In the genomic region with DNA sequence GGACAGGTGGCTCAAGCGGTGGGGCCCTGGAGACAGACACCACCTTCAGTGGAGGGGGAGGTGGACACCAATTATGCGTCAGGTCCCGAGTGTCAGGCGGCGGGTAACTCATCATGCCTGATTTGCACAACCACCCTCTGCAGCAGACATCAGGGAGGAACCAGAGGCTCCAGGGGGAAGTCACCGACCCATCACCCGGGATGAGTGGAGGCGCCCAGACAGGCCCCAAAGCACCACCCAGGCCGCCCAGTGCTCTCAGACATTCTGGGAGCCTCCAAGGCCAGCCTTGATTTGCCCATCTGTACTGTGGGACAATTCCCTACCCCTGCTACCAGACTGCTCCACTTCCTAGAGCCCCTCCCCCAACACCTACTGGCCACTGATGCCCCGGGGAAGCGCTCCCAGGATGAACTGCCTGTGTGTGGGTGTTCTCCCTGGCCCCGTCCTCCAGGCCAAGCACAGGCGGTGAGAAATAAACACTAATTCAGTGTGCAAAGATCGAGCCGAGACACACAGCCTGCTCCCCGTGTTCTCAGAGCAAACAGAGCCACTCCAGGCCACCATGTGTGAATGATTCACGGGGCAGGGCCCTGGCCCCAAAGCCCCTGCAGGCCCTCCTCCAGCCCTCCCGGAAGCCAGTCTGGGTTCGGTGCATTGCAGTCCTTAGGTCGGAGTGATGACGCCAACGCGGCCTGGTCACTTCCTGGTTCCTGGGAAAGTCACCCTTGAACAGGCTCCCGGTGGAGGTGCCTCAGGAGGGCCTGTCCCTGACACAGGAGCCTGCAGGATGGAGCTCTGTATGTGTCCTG, we compare ENCODE assay signal across 1 cellular context.
TF ChIP-seq lines count a peak whose summit lies in the region.

No MANE protein-coding gene starts in this region.

TF ChIP-seq in HepG2, 621 proteins besides CTCF, POLR2A, EP300 and RAD21 (continued from another document and continues in another):
- TF ChIP-seq, protein P1, sequence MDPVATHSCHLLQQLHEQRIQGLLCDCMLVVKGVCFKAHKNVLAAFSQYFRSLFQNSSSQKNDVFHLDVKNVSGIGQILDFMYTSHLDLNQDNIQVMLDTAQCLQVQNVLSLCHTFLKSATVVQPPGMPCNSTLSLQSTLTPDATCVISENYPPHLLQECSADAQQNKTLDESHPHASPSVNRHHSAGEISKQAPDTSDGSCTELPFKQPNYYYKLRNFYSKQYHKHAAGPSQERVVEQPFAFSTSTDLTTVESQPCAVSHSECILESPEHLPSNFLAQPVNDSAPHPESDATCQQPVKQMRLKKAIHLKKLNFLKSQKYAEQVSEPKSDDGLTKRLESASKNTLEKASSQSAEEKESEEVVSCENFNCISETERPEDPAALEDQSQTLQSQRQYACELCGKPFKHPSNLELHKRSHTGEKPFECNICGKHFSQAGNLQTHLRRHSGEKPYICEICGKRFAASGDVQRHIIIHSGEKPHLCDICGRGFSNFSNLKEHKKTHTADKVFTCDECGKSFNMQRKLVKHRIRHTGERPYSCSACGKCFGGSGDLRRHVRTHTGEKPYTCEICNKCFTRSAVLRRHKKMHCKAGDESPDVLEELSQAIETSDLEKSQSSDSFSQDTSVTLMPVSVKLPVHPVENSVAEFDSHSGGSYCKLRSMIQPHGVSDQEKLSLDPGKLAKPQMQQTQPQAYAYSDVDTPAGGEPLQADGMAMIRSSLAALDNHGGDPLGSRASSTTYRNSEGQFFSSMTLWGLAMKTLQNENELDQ (CRISPR knock-in tag; IDR thresholded peaks at IDR 0.05; ENCODE audit: borderline replicate concordance), result no peak
- TF ChIP-seq ZNF556 (CRISPR knock-in tag; IDR thresholded peaks at IDR 0.05; ENCODE audit: borderline replicate concordance) (peak; percentile 99; the same call in 1 of the 2 replicates), TCF7L2 (IDR thresholded peaks at IDR 0.05; ENCODE audit: low read depth, low read length) (no peak), ZNF773 (CRISPR knock-in tag; IDR thresholded peaks at IDR 0.05; ENCODE audit: borderline replicate concordance) (no peak), ZNF558 (CRISPR knock-in tag; IDR thresholded peaks at IDR 0.05; ENCODE audit: borderline replicate concordance) (no peak), ZNF10 (CRISPR knock-in tag; IDR thresholded peaks at IDR 0.05; ENCODE audit: borderline replicate concordance, low read depth) (no peak), BHLHE40 (IDR thresholded peaks at IDR 0.05; ENCODE audit: low read length) (no peak), RBAK (CRISPR knock-in tag; IDR thresholded peaks at IDR 0.05) (peak; percentile 63; the same call in 1 of the 2 replicates), RFX1 (IDR thresholded peaks at IDR 0.05) (no peak), TOPORS (CRISPR knock-in tag; IDR thresholded peaks at IDR 0.05) (no peak; the same call in 1 of the 2 replicates), ZNF577 (CRISPR knock-in tag; IDR thresholded peaks at IDR 0.05; ENCODE audit: borderline replicate concordance, low read depth) (no peak), ISL2 (CRISPR knock-in tag; IDR thresholded peaks at IDR 0.05) (peak; percentile 47; the same call in 1 of the 2 replicates), RXRA (CRISPR knock-in tag; IDR thresholded peaks at IDR 0.05) (peak; percentile 95), MTF1 (CRISPR knock-in tag; IDR thresholded peaks at IDR 0.05) (no peak), AFF4 (CRISPR knock-in tag; IDR thresholded peaks at IDR 0.05) (no peak), RELA (CRISPR knock-in tag; IDR thresholded peaks at IDR 0.05) (no peak), ZNF720 (CRISPR knock-in tag; IDR thresholded peaks at IDR 0.05) (0 out of 2 replicates have a peak, but pooled peaks have one; percentile 13), FOSL2 (CRISPR knock-in tag; IDR thresholded peaks at IDR 0.05) (peak; percentile 96), MED8 (CRISPR knock-in tag; IDR thresholded peaks at IDR 0.05; ENCODE audit: insufficient replicate concordance) (no peak), ZNF570 (CRISPR knock-in tag; IDR thresholded peaks at IDR 0.05; ENCODE audit: borderline replicate concordance) (no peak), ZSCAN29 (CRISPR knock-in tag; conservative IDR thresholded peaks at IDR 0.05) (peak; percentile 87; the same call in 1 of the 2 replicates), SRSF9 (IDR thresholded peaks at IDR 0.05; ENCODE audit: borderline replicate concordance, insufficient read depth, low read depth, low read length, poor library complexity, severe bottlenecking) (no peak), YY1 (IDR thresholded peaks at IDR 0.05; ENCODE audit: insufficient read depth, insufficient replicate concordance, low read depth, low read length) (peak; percentile 55), HOXA5 (CRISPR knock-in tag; IDR thresholded peaks at IDR 0.05) (no peak; the same call in 1 of the 2 replicates), ZC3H13 (CRISPR knock-in tag; IDR thresholded peaks at IDR 0.05) (no peak; the same call in 1 of the 2 replicates), ZNF747 (CRISPR knock-in tag; IDR thresholded peaks at IDR 0.05; ENCODE audit: borderline replicate concordance) (peak; percentile 97; the same call in 1 of the 2 replicates), ZNF678 (CRISPR knock-in tag; IDR thresholded peaks at IDR 0.05) (no peak; the same call in 1 of the 2 replicates), DNMT3B (CRISPR knock-in tag; conservative IDR thresholded peaks at IDR 0.05) (peak; percentile 58; the same call in 1 of the 2 replicates), CBX2 (IDR thresholded peaks at IDR 0.05; ENCODE audit: low read depth, low read length) (no peak), CBX2 (CRISPR knock-in tag; IDR thresholded peaks at IDR 0.05; ENCODE audit: low read depth) (no peak), TAF15 (IDR thresholded peaks at IDR 0.05; ENCODE audit: low read depth, low read length, poor library complexity, severe bottlenecking) (peak; percentile 66), ZNF276 (CRISPR knock-in tag; IDR thresholded peaks at IDR 0.05; ENCODE audit: low read depth) (peak; percentile 72; the same call in 1 of the 2 replicates), NBN (conservative IDR thresholded peaks at IDR 0.05) (no peak), ZNF235 (CRISPR knock-in tag; IDR thresholded peaks at IDR 0.05; ENCODE audit: borderline replicate concordance) (no peak), TP53 (CRISPR knock-in tag; conservative IDR thresholded peaks at IDR 0.05) (no peak), ZFP82 (CRISPR knock-in tag; IDR thresholded peaks at IDR 0.05; ENCODE audit: borderline replicate concordance) (peak; percentile 77; the same call in 1 of the 2 replicates)
- TF ChIP-seq, protein P2, sequence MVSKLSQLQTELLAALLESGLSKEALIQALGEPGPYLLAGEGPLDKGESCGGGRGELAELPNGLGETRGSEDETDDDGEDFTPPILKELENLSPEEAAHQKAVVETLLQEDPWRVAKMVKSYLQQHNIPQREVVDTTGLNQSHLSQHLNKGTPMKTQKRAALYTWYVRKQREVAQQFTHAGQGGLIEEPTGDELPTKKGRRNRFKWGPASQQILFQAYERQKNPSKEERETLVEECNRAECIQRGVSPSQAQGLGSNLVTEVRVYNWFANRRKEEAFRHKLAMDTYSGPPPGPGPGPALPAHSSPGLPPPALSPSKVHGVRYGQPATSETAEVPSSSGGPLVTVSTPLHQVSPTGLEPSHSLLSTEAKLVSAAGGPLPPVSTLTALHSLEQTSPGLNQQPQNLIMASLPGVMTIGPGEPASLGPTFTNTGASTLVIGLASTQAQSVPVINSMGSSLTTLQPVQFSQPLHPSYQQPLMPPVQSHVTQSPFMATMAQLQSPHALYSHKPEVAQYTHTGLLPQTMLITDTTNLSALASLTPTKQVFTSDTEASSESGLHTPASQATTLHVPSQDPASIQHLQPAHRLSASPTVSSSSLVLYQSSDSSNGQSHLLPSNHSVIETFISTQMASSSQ (IDR thresholded peaks at IDR 0.05; ENCODE audit: low read depth), result 0 out of 2 replicates have a peak, but pooled peaks have one; percentile 9
- TF ChIP-seq, protein P2 (CRISPR knock-in tag; IDR thresholded peaks at IDR 0.05; ENCODE audit: borderline replicate concordance), result peak; percentile 83
- TF ChIP-seq, protein P3, sequence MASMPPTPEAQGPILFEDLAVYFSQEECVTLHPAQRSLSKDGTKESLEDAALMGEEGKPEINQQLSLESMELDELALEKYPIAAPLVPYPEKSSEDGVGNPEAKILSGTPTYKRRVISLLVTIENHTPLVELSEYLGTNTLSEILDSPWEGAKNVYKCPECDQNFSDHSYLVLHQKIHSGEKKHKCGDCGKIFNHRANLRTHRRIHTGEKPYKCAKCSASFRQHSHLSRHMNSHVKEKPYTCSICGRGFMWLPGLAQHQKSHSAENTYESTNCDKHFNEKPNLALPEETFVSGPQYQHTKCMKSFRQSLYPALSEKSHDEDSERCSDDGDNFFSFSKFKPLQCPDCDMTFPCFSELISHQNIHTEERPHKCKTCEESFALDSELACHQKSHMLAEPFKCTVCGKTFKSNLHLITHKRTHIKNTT (CRISPR knock-in tag; IDR thresholded peaks at IDR 0.05), result no peak
- TF ChIP-seq, protein P4, sequence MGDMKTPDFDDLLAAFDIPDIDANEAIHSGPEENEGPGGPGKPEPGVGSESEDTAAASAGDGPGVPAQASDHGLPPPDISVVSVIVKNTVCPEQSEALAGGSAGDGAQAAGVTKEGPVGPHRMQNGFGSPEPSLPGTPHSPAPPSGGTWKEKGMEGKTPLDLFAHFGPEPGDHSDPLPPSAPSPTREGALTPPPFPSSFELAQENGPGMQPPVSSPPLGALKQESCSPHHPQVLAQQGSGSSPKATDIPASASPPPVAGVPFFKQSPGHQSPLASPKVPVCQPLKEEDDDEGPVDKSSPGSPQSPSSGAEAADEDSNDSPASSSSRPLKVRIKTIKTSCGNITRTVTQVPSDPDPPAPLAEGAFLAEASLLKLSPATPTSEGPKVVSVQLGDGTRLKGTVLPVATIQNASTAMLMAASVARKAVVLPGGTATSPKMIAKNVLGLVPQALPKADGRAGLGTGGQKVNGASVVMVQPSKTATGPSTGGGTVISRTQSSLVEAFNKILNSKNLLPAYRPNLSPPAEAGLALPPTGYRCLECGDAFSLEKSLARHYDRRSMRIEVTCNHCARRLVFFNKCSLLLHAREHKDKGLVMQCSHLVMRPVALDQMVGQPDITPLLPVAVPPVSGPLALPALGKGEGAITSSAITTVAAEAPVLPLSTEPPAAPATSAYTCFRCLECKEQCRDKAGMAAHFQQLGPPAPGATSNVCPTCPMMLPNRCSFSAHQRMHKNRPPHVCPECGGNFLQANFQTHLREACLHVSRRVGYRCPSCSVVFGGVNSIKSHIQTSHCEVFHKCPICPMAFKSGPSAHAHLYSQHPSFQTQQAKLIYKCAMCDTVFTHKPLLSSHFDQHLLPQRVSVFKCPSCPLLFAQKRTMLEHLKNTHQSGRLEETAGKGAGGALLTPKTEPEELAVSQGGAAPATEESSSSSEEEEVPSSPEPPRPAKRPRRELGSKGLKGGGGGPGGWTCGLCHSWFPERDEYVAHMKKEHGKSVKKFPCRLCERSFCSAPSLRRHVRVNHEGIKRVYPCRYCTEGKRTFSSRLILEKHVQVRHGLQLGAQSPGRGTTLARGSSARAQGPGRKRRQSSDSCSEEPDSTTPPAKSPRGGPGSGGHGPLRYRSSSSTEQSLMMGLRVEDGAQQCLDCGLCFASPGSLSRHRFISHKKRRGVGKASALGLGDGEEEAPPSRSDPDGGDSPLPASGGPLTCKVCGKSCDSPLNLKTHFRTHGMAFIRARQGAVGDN (CRISPR knock-in tag; IDR thresholded peaks at IDR 0.05), result peak; percentile 100
- TF ChIP-seq, protein P5, sequence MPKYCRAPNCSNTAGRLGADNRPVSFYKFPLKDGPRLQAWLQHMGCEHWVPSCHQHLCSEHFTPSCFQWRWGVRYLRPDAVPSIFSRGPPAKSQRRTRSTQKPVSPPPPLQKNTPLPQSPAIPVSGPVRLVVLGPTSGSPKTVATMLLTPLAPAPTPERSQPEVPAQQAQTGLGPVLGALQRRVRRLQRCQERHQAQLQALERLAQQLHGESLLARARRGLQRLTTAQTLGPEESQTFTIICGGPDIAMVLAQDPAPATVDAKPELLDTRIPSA (CRISPR knock-in tag; IDR thresholded peaks at IDR 0.05; ENCODE audit: borderline replicate concordance), result no peak
